In the genomic region with DNA sequence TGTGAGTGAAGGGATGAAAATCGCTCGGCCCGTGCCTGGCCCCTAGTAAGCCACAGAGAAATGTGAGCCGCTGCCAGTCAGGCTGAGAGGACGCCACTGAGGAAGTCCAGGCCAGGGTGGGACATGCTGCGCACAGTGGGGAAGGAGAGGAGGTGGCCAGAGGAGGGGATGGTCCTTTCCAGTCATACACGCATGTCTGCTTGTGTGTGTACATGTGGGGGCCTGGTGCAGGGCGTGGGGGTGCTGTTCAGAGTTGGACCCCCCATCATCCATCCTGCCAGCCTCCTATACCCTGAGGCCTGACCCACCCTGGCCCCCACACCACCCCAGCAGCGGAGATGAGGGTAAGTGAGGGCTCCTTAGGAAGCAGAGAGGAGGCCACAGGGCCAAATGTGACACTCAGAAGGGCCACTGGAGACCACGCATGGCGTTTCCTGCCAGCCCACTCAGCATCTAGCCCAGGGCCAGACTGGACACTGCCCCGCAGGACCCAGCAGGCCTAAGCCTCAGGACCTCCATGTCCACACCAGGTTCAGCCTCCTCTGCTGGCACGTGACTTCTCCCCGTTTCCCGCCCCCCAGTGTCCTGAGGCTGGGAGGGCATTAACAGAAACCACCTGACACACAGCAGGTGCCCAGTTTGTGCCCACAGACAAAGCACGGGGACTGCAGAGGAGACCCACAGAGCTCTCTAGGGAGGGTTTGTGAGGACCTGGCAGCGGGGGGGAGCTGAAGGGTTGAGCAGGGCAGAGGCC, we compare ENCODE assay signal across 17 cellular contexts. TPM values are rescaled to one million over a fixed set of nuclear protein-coding genes. Genes with fewer than 3 reads are reported as not detected.
"Had no signal": no experiment of that assay in that cellular context is flagged by ENCODE, and none has a peak within 500 bp of the region (broad histone marks: within the 10 kb centered on the region; RNA-seq: fewer than 3 reads in every experiment).

No MANE protein-coding gene starts in this region.

- H3K27me3 ChIP-seq: ascending aorta, upper lobe of left lung had no signal

- ATAC-seq: activated CD8-positive, alpha-beta memory T cell treated with anti-CD3 and anti-CD28 coated beads, Interleukin-2, amount 10 ng/mL, durations not matched to agents 7 days and 5 days had no signal

- H3K4me3 ChIP-seq: ascending aorta, mucosa of descending colon had no signal

- H3K9me3 Mint-ChIP-seq: activated naive CD8-positive, alpha-beta T cell treated with anti-CD3 and anti-CD28 coated beads, Interleukin-2, amount 50 U/mL, for 24 hours; activated T-cell treated with anti-CD3 and anti-CD28 coated beads, Interleukin-2, amount 50 U/mL, for 24 hours; naive thymus-derived CD8-positive, alpha-beta T cell; stimulated activated naive CD8-positive, alpha-beta T cell treated with anti-CD3 and anti-CD28 coated beads, Interleukin-15, Interleukin-2, amounts not matched to agents 100 ng/mL and 50 ng/mL, for 24 hours had no signal

- H3K4me1 ChIP-seq: ascending aorta had no signal

- H3K27ac Mint-ChIP-seq: activated naive CD8-positive, alpha-beta T cell treated with anti-CD3 and anti-CD28 coated beads, Interleukin-2, amount 50 U/mL, for 24 hours had no signal

- H3K4me1 Mint-ChIP-seq: activated naive CD8-positive, alpha-beta T cell treated with anti-CD3 and anti-CD28 coated beads, Interleukin-2, amount 50 U/mL, for 24 hours had no signal

- DNase-seq: activated CD4-positive, alpha-beta T cell treated with anti-CD3 and anti-CD28 coated beads, Interleukin-2, amount 50 U/mL, for 4 hours; activated CD4-positive, CD25-positive, alpha-beta regulatory T cell treated with anti-CD3 and anti-CD28 coated beads, Interleukin-2, amount 50 U/mL, for 72 hours; activated CD8-positive, alpha-beta memory T cell treated with anti-CD3 and anti-CD28 coated beads, Interleukin-2, amount 10 ng/mL, durations not matched to agents 7 days and 5 days; activated gamma-delta T cell; activated naive CD8-positive, alpha-beta T cell treated with anti-CD3 and anti-CD28 coated beads, Interleukin-2, amount 50 U/mL, for 24 hours; activated T-cell treated with anti-CD3 and anti-CD28 coated beads, Interleukin-2, amount 50 U/mL, for 24 hours; foreskin melanocyte; head of caudate nucleus; mucosa of descending colon; naive thymus-derived CD8-positive, alpha-beta T cell; stimulated activated CD4-positive, alpha-beta T cell treated with anti-CD3 and anti-CD28 coated beads, Interleukin-2, amount 100 ng/mL, for 48 hours had no signal

- H3K4me3 Mint-ChIP-seq: activated CD8-positive, alpha-beta memory T cell treated with anti-CD3 and anti-CD28 coated beads, Interleukin-2, amount 10 ng/mL, durations not matched to agents 7 days and 5 days; activated naive CD8-positive, alpha-beta T cell treated with anti-CD3 and anti-CD28 coated beads, Interleukin-2, amount 50 U/mL, for 24 hours; activated T-cell treated with anti-CD3 and anti-CD28 coated beads, Interleukin-2, amount 50 U/mL, for 24 hours; naive thymus-derived CD8-positive, alpha-beta T cell; stimulated activated naive CD8-positive, alpha-beta T cell treated with anti-CD3 and anti-CD28 coated beads, Interleukin-15, Interleukin-2, amounts not matched to agents 100 ng/mL and 50 ng/mL, for 24 hours had no signal

- H3K27ac ChIP-seq: ascending aorta had no signal

- H3K27me3 Mint-ChIP-seq: activated CD8-positive, alpha-beta memory T cell treated with anti-CD3 and anti-CD28 coated beads, Interleukin-2, amount 10 ng/mL, durations not matched to agents 7 days and 5 days; activated naive CD8-positive, alpha-beta T cell treated with anti-CD3 and anti-CD28 coated beads, Interleukin-2, amount 50 U/mL, for 24 hours; naive thymus-derived CD8-positive, alpha-beta T cell; stimulated activated naive CD8-positive, alpha-beta T cell treated with anti-CD3 and anti-CD28 coated beads, Interleukin-15, Interleukin-2, amounts not matched to agents 100 ng/mL and 50 ng/mL, for 24 hours had no signal

- H3K9me3 ChIP-seq: ascending aorta, mucosa of descending colon, upper lobe of left lung had no signal

RNA-seq across cellular contexts. Expression of a gene that starts 7.0 kb away (rescaled TPM):
- total RNA-seq: ascending aorta; naive thymus-derived CD8-positive, alpha-beta T cell had no signal
- polyA plus RNA-seq: naive thymus-derived CD8-positive, alpha-beta T cell had no signal

RNA-seq across cellular contexts. Expression of a gene that starts 19.2 kb away (rescaled TPM):
- total RNA-seq: activated CD8-positive, alpha-beta memory T cell treated with anti-CD3 and anti-CD28 coated beads, Interleukin-2, amount 10 ng/mL, durations not matched to agents 7 days and 5 days; ascending aorta; endothelial cell of umbilical vein; mucosa of descending colon; naive thymus-derived CD8-positive, alpha-beta T cell; osteocyte; temporal lobe; upper lobe of left lung had no signal
- polyA plus RNA-seq: endothelial cell of umbilical vein; naive thymus-derived CD8-positive, alpha-beta T cell had no signal

RNA-seq across cellular contexts. Expression of a gene that starts 27.2 kb away (rescaled TPM):
- total RNA-seq: ascending aorta; naive thymus-derived CD8-positive, alpha-beta T cell had no signal
- polyA plus RNA-seq: naive thymus-derived CD8-positive, alpha-beta T cell had no signal
